In genomic region chr2:11746376-11746806, GRCh38 we compare ENCODE assay signal across 8 cellular contexts.
DNase-seq lines count a peak whose midpoint lies in the region; ATAC-seq and TF ChIP-seq lines count a peak whose summit lies in the region.

LPIN1 (plus strand) TSS chr2:11746632; CDS start chr2:11765542, 18,910 bp downstream.

- in situ Hi-C loops in ACHN (cut with HindIII; ENCODE audit: low pct_ligation_motif_present, low pct_unique_long_range_greater_than_20kb, low sequenced_read_pairs) = no loop called here

- DNase-seq in ACHN (peak; percentile 88), NCI-H345 (lab: John Stamatoyannopoulos, UW) (peak; percentile 92), iris pigment epithelial cell (ENCODE audit: low read depth) (peak; percentile 88)
- DNase-seq in activated CD4-positive, CD25-positive, alpha-beta regulatory T cell treated with anti-CD3 and anti-CD28 coated beads, Interleukin-2, amount 50 U/mL, for 16 hours (ENCODE audit: low read depth, low spot score) = peak; percentile 77
- DNase-seq in central memory CD4-positive, alpha-beta T cell = peak; percentile 85
- peak; percentile 76 to 77 for DNase-seq in stimulated activated CD4-positive, alpha-beta T cell treated with anti-CD3 and anti-CD28 coated beads, Interleukin-12 subunit alpha, Interleukin-12 subunit beta, amount 100 ng/mL, for 24 hours (ENCODE audit: low read depth in 2 of 2)

- ATAC-seq in HG03066 (IDR thresholded peaks at IDR 0.05; ENCODE audit: low read depth, unreplicated experiment) = peak; percentile 45

- peak; percentile 77 for TF ChIP-seq POLR2A in GM18526 (IDR thresholded peaks at IDR 0.05; ENCODE audit: extremely low read depth, insufficient read length)

Comparison
In these comparisons a context has a peak if more than half of its experiments do, and no peak if none do; other contexts are left out.
1. Peak in every context shown above with its lines: DNase-seq and ATAC-seq.